21 cellular contexts compared by ENCODE assay signal in genomic region chr4:56372774-56373173, GRCh38.
"Had no signal": no experiment of that assay in that cellular context is flagged by ENCODE, and none has a peak within 500 bp of the region (broad histone marks: within the 10 kb centered on the region; RNA-seq: fewer than 3 reads in every experiment).

No MANE protein-coding gene starts in this region.

- H3K27me3 ChIP-seq: adrenal gland, gastroesophageal sphincter, neural progenitor cell, tibial nerve had no signal

- H3K27ac ChIP-seq: adrenal gland, gastroesophageal sphincter, lower lobe of right lung had no signal

- H3K4me3 ChIP-seq: adrenal gland, gastroesophageal sphincter, lower lobe of right lung, neural progenitor cell, tibial nerve had no signal

- H3K4me1 ChIP-seq: adrenal gland, gastroesophageal sphincter, lower lobe of right lung had no signal

- H3K9me3 ChIP-seq: adrenal gland, gastroesophageal sphincter, lower lobe of right lung, tibial nerve had no signal

- FAIRE-seq: endothelial cell of umbilical vein, TTC549 had no signal

- DNase-seq: activated CD4-positive, alpha-beta T cell treated with anti-CD3 and anti-CD28 coated beads, Interleukin-2, amount 10 ng/mL, durations not matched to agents 24 days and 14 days; activated CD4-positive, CD25-positive, alpha-beta regulatory T cell; activated CD8-positive, alpha-beta memory T cell treated with anti-CD3 and anti-CD28 coated beads, Interleukin-2, amount 50 U/mL, for 4 hours; activated CD8-positive, alpha-beta T cell treated with anti-CD3 and anti-CD28 coated beads, Interleukin-2, amount 10 ng/mL, durations not matched to agents 7 days and 5 days; activated effector memory CD4-positive, alpha-beta T cell treated with anti-CD3 and anti-CD28 coated beads, Interleukin-2, amount 50 U/mL, for 16 hours; activated T-cell treated with anti-CD3 and anti-CD28 coated beads, Interleukin-2, amount 50 U/mL, for 48 hours; adrenal gland; cerebellar nuclear complex; effector CD8-positive, alpha-beta T cell; left colon; lower lobe of right lung; midbrain; retina; stimulated activated CD4-positive, alpha-beta T cell treated with anti-CD3 and anti-CD28 coated beads, Interleukin-4, amount 100 ng/mL, for 1 hour; stimulated activated naive B cell treated with anti-CD40 and anti-IgM and Interleukin-4, amounts not matched to agents 10 μg/mL and 1 μg/mL and 100 μg/mL, for 72 hours; SW 1271 had no signal
